Comparison of ENCODE assay signal across 8 cellular contexts in the genomic region with DNA sequence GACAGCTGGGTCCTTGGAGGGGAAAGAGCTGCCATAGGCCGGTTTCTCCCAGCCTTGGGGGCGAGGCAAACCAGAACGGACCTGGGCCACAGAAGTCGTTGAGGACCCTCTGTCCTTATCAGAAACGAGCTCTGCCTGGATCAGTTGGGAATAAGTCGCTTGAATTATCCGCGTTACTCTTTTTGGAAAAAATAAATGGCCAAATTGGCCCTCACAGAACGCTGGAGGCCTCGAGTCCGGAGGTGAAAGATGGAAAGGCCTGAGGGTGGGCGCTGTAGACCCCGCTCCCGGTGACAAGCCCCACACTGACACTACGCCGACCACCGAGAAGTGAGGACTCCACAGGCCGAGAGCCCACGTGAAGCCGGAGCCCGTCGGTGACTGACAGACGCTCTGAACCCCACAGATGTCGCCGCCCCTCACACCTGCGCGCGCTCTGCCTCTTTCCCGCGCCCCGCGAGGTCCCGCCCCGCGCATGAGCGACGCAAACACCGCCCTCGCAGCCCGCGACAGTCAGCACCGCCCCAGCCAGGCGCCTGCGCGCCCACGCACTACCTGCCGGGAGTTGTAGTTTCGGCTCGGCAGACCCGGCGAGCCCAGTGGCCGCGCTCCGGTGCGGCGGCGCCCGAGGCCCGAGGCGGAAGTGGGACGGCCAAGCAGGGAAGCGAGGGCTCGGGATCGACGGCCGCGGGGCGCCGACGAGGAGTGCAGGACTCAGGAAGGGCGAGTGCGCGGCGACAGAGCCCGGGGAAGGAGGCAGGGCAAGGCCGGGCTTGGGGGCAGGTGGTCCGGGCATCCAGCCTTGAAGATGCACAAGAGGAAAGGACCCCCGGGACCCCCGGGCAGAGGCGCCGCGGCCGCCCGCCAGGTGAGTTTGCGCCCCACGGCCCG. TPM values are rescaled to one million over a fixed set of nuclear protein-coding genes. Genes with fewer than 3 reads are reported as not detected.
DNase-seq lines count a peak whose midpoint lies in the region; ATAC-seq and TF ChIP-seq lines count a peak whose summit lies in the region.

A gene (minus strand): TSS at position 484 of the 891 bp plus-strand sequence. CDS start 1,225 bp downstream, outside the sequence.
A gene (plus strand): TSS at position 568 of the 891 bp plus-strand sequence. CDS start 241 bp downstream, at position 809.

- H3K4me3 Mint-ChIP-seq in chondrocyte (ENCODE audit: unreplicated experiment) = peak within 1 kb of the TSS; percentile 82

- peak; percentile 31 for TF ChIP-seq CTCF in chondrocyte (IDR thresholded peaks at IDR 0.05)

- no peaks in the 10 kb centered on the region for H3K27me3 Mint-ChIP-seq in chondrocyte (ENCODE audit: low read depth)

- H3K4me1 Mint-ChIP-seq in chondrocyte (ENCODE audit: low read depth) = peaks cover 13% of the 10 kb centered on the region

- H3K9me3 Mint-ChIP-seq in chondrocyte (ENCODE audit: low read depth) = no peaks in the 10 kb centered on the region

- peak within 1 kb of the TSS; percentile 51 for H3K27ac Mint-ChIP-seq in chondrocyte (ENCODE audit: unreplicated experiment)

- ATAC-seq in GM18909 (IDR thresholded peaks at IDR 0.05; ENCODE audit: poor library complexity, unreplicated experiment) = peak; percentile 92
- peak; percentile 88 for ATAC-seq in HG03159 (IDR thresholded peaks at IDR 0.05; ENCODE audit: unreplicated experiment)

- peaks cover 2% of the 10 kb centered on the region for H3K36me3 Mint-ChIP-seq in chondrocyte (ENCODE audit: low read depth)

- DNase-seq in AG08395 (ENCODE audit: low spot score) (peak; percentile 99), NCI-H446 treated with DMSO at 0.1 percent for 48 hours (lab: John Stamatoyannopoulos, UW) (peak; percentile 72), chondrocyte (ENCODE audit: low spot score) (peak; percentile 97), kidney tubule cell (ENCODE audit: low spot score) (peak; percentile 90)
- DNase-seq in activated CD4-positive, alpha-beta T cell treated with anti-CD3 and anti-CD28 coated beads for 1 hour = peak; percentile 92
- DNase-seq in stimulated activated CD4-positive, alpha-beta T cell treated with anti-CD3 and anti-CD28 coated beads, Interleukin-1b, Interleukin-23, amount 100 ng/mL, for 1 hour (ENCODE audit: low read depth in 2 of 2) = peak; percentile 79 to 90

RNA-seq across cellular contexts. Expression of the first gene that starts in this region (rescaled TPM):
- total RNA-seq in chondrocyte = 2.9 to 3.5 TPM (median 3.0 TPM) in 3 replicates

RNA-seq across cellular contexts. Expression of the second gene that starts in this region (rescaled TPM):
- 33.7 to 42.9 TPM (median 35.2 TPM) in 3 replicates for total RNA-seq in chondrocyte

Comparison
In these comparisons a context has a peak if more than half of its experiments do, and no peak if none do; other contexts are left out.
1. Peak in every context shown above with its lines: DNase-seq and ATAC-seq.